Comparison of ENCODE assay signal across 22 cellular contexts in the genomic region with DNA sequence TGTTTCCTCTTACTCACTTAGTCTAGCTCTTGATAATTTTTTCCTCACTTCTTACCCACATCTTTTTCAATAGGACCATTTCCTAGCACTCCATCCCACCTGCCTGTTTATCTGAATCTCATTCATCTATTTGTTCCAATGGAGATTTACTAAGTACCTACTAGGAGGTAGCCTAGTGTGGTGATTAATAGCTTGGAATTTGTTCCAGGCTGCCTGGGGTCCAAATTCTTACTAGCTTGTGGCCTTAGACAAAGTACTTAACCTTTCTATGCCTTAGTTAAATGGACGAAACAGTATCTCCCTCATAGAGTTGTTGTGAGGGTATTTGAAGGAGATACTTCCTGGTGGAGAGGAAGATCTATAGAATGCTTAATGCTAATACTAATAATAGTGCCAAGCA.
"Had no signal": no experiment of that assay in that cellular context is flagged by ENCODE, and none has a peak within 500 bp of the region (broad histone marks: within the 10 kb centered on the region; RNA-seq: fewer than 3 reads in every experiment).

No MANE protein-coding gene starts in this region.

- FAIRE-seq: frontal cortex had no signal

- H3K4me3 ChIP-seq: heart right ventricle, lower lobe of right lung, ovary, tibial artery, uterus had no signal

- H3K9me3 ChIP-seq: lower lobe of right lung, ovary, tibial artery, uterus had no signal

- H3K27ac ChIP-seq: lower lobe of right lung, ovary, tibial artery, uterus had no signal

- H3K4me1 ChIP-seq: lower lobe of right lung, uterus had no signal

- H3K4me1 Mint-ChIP-seq: neural crest cell had no signal

- DNase-seq: activated CD4-positive, alpha-beta T cell treated with anti-CD3 and anti-CD28 coated beads, Interleukin-2, amount 50 U/mL, for 48 hours; activated gamma-delta T cell treated with Interleukin-2 at 50 U/mL for 16 hours; activated naive CD8-positive, alpha-beta T cell treated with anti-CD3 and anti-CD28 coated beads for 36 hours; activated T-cell treated with anti-CD3 and anti-CD28 coated beads, Interleukin-2, amount 50 U/mL, for 24 hours; amygdala; central memory CD4-positive, alpha-beta T cell; cortex of kidney; effector CD4-positive, alpha-beta T cell; heart right ventricle; left cardiac atrium; lower lobe of right lung; ovary; stimulated activated CD4-positive, alpha-beta T cell treated with anti-CD3 and anti-CD28 coated beads, Interleukin-12 subunit alpha, Interleukin-12 subunit beta, amount 100 ng/mL, for 4 hours; stimulated activated CD4-positive, alpha-beta T cell treated with anti-CD3 and anti-CD28 coated beads, Interleukin-2, amount 100 ng/mL, for 24 hours; stimulated activated naive B cell treated with anti-CD40 and anti-IgM and Interleukin-4, amounts not matched to agents 10 μg/mL and 1 μg/mL and 100 μg/mL, for 72 hours; SW 1271; tibial artery; uterus had no signal

- H3K27me3 ChIP-seq: heart right ventricle, ovary, tibial artery, uterus had no signal

- H3K27ac Mint-ChIP-seq: activated naive CD8-positive, alpha-beta T cell treated with anti-CD3 and anti-CD28 coated beads for 36 hours; activated T-cell treated with anti-CD3 and anti-CD28 coated beads, Interleukin-2, amount 50 U/mL, for 24 hours; brain; stimulated activated naive B cell treated with anti-CD40 and anti-IgM and Interleukin-4, amounts not matched to agents 10 μg/mL and 1 μg/mL and 100 μg/mL, for 72 hours had no signal

- H3K4me3 Mint-ChIP-seq: activated naive CD8-positive, alpha-beta T cell treated with anti-CD3 and anti-CD28 coated beads for 36 hours; activated T-cell treated with anti-CD3 and anti-CD28 coated beads, Interleukin-2, amount 50 U/mL, for 24 hours; brain; neural crest cell; stimulated activated naive B cell treated with anti-CD40 and anti-IgM and Interleukin-4, amounts not matched to agents 10 μg/mL and 1 μg/mL and 100 μg/mL, for 72 hours had no signal

- H3K36me3 ChIP-seq: heart right ventricle, lower lobe of right lung, ovary, tibial artery, uterus had no signal

- H3K27me3 Mint-ChIP-seq: activated naive CD8-positive, alpha-beta T cell treated with anti-CD3 and anti-CD28 coated beads for 36 hours; activated T-cell treated with anti-CD3 and anti-CD28 coated beads, Interleukin-2, amount 50 U/mL, for 24 hours; stimulated activated naive B cell treated with anti-CD40 and anti-IgM and Interleukin-4, amounts not matched to agents 10 μg/mL and 1 μg/mL and 100 μg/mL, for 72 hours had no signal

- ATAC-seq: activated CD4-positive, CD25-positive, alpha-beta regulatory T cell treated with anti-CD3 and anti-CD28 coated beads, Interleukin-2, amount 50 U/mL, for 24 hours; left cardiac atrium; lower lobe of right lung; stimulated activated naive B cell treated with anti-CD40 and anti-IgM and Interleukin-4, amounts not matched to agents 10 μg/mL and 1 μg/mL and 100 μg/mL, for 72 hours had no signal
